In the genomic region with DNA sequence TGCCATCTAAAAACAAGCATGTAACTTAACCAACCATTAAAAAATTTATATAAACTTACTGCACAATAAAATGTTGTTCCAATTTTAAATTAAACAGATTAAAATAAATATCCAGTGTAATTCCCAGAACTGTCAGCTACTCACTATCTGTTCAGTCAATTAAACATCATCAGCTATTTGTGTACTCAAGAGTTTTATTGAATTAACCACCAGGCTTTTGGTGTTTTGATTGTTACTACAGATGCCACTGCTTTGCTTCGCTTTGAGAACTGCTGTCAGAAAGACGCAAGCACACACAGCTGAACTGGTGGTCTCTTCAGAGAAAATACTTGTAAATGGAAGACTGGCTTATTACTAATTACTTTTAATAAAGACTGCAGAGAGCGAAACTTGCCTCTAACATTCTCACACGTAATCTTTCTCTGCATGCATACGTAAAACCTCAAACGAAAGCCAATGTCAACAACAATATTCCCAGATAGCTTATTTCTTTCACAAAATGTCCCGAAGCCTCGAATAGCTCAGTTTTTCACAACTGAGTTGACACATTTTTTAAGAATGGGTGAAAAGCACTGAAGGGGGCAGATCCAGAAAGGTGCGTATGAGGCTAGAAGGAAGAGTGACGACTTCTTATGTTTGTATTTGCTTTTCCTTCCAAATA, we compare ENCODE assay signal across 18 cellular contexts.
DNase-seq lines count a peak whose midpoint lies in the region; ATAC-seq, FAIRE-seq and TF ChIP-seq lines count a peak whose summit lies in the region.
"Had no signal": no experiment of that assay in that cellular context is flagged by ENCODE, and none has a peak within 500 bp of the region (broad histone marks: within the 10 kb centered on the region; RNA-seq: fewer than 3 reads in every experiment).

No MANE protein-coding gene starts in this region.

- H3K27me3 ChIP-seq in right atrium auricular region = no peaks in the 10 kb centered on the region
- H3K27me3 ChIP-seq in endocrine pancreas (ENCODE audit: control insufficient read depth, insufficient read depth, low read length) = no peaks in the 10 kb centered on the region
- H3K27me3 ChIP-seq: BLaER1 had no signal

- H3K9me3 ChIP-seq in right atrium auricular region (peaks cover 0 to 4% of the 10 kb centered on the region in 2 donors), endocrine pancreas (ENCODE audit: control insufficient read depth, low read length) (no peaks in the 10 kb centered on the region)

- peak; percentile 61 for ATAC-seq in Right ventricle myocardium superior (ENCODE audit: poor library complexity)

- H3K4me1 ChIP-seq in right atrium auricular region (peaks cover 0 to 4% of the 10 kb centered on the region in 2 donors), endocrine pancreas (ENCODE audit: control insufficient read depth, insufficient read depth, low read length) (peaks cover 7% of the 10 kb centered on the region)

- H3K36me3 ChIP-seq in right atrium auricular region (no peaks in the 10 kb centered on the region), endocrine pancreas (ENCODE audit: control insufficient read depth, insufficient read depth, low read length) (no peaks in the 10 kb centered on the region)
- H3K36me3 ChIP-seq: BLaER1 had no signal

- H3K9ac ChIP-seq in endocrine pancreas (ENCODE audit: control insufficient read depth, insufficient read depth, low read length) = no peak overlapping the region
- H3K9ac ChIP-seq: BLaER1 had no signal

- peaks cover 16% of the 10 kb centered on the region for H3K4me1 Mint-ChIP-seq in mesothelial cell of epicardium
- H3K4me1 Mint-ChIP-seq: CD8-positive, alpha-beta memory T cell; IgD-negative memory B cell had no signal

- peaks cover 3% of the 10 kb centered on the region for H3K9me3 Mint-ChIP-seq in mesothelial cell of epicardium
- H3K9me3 Mint-ChIP-seq: CD8-positive, alpha-beta memory T cell had no signal

- intact Hi-C loops in Right ventricle myocardium superior (cut with DNase I) = no loop called here

- no peak overlapping the region for H3K4me3 Mint-ChIP-seq in mesothelial cell of epicardium
- H3K4me3 Mint-ChIP-seq: CD8-positive, alpha-beta memory T cell; IgD-negative memory B cell had no signal

- H3K27ac Mint-ChIP-seq in mesothelial cell of epicardium = peak overlapping the region; percentile 76
- H3K27ac Mint-ChIP-seq: CD8-positive, alpha-beta memory T cell; IgD-negative memory B cell had no signal

- H3K27me3 Mint-ChIP-seq in mesothelial cell of epicardium (ENCODE audit: low read depth) = no peaks in the 10 kb centered on the region
- H3K27me3 Mint-ChIP-seq: CD8-positive, alpha-beta memory T cell had no signal

- TF ChIP-seq CTCF in right atrium auricular region (IDR thresholded peaks at IDR 0.05) (no peak), mesothelial cell of epicardium (IDR thresholded peaks at IDR 0.05; ENCODE audit: unreplicated experiment) (no peak)

- no peak overlapping the region for H3K4me3 ChIP-seq in right atrium auricular region
- H3K4me3 ChIP-seq in endocrine pancreas (ENCODE audit: control insufficient read depth, insufficient read depth, low read length) = peak overlapping the region; percentile 62
- H3K4me3 ChIP-seq: BLaER1, PC-9 had no signal

- FAIRE-seq in GM12892 (lab: Jason Lieb, UNC) = no peak
- FAIRE-seq: A204.1, D721Med had no signal

- H3K27ac ChIP-seq in right atrium auricular region = peak overlapping the region in 1 of 2 donors; percentile 11
- H3K27ac ChIP-seq: BLaER1, PC-9 had no signal

- DNase-seq in Right ventricle myocardium superior = no peak
- no peak for DNase-seq in right atrium auricular region (ENCODE audit: low spot score)
- DNase-seq in mesothelial cell of epicardium (ENCODE audit: low spot score in 2 of 2, unreplicated experiment in 2 of 2) = no peak
- no peak for DNase-seq in NK-92 (lab: John Stamatoyannopoulos, UW; ENCODE audit: unreplicated experiment)
- no peak for DNase-seq in NCI-H526 (lab: John Stamatoyannopoulos, UW)
- DNase-seq in GM12892 (ENCODE audit: insufficient read length) = no peak
- DNase-seq: CD8-positive, alpha-beta memory T cell; DMS79; HCEC 1CT; NCI-H1105 treated with DMSO at 0.1 percent for 48 hours; NCI-H187 treated with DMSO at 0.1 percent for 48 hours; NCI-H69; PC-9 had no signal

- TF ChIP-seq POLR2A in GM12892 (IDR thresholded peaks at IDR 0.05; ENCODE audit: low read depth, low read length) = no peak

- no peaks in the 10 kb centered on the region for H3K36me3 Mint-ChIP-seq in mesothelial cell of epicardium
- H3K36me3 Mint-ChIP-seq: CD8-positive, alpha-beta memory T cell; IgD-negative memory B cell had no signal
